In genomic region chr1:167936930-167937708, GRCh38 we compare ENCODE assay signal across 7 cellular contexts. TPM values are rescaled to one million over a fixed set of nuclear protein-coding genes. Genes with fewer than 3 reads are reported as not detected.
DNase-seq lines count a peak whose midpoint lies in the region; ATAC-seq and TF ChIP-seq lines count a peak whose summit lies in the region.

Gene MPC2 (minus strand): TSS chr1:167937072. CDS start chr1:167935841, 1,231 bp downstream.

- peaks cover 53% of the 10 kb centered on the region for H3K4me1 Mint-ChIP-seq in chondrocyte (ENCODE audit: low read depth)

- H3K4me3 Mint-ChIP-seq in chondrocyte (ENCODE audit: unreplicated experiment), result peak within 1 kb of the TSS; percentile 93

- ATAC-seq in GM18502 (IDR thresholded peaks at IDR 0.05; ENCODE audit: poor library complexity, unreplicated experiment) (peak; percentile 10), HG03039 (IDR thresholded peaks at IDR 0.05; ENCODE audit: unreplicated experiment) (peak; percentile 5)

- H3K27me3 Mint-ChIP-seq in chondrocyte (ENCODE audit: low read depth), result no peaks in the 10 kb centered on the region

- H3K36me3 Mint-ChIP-seq in chondrocyte (ENCODE audit: low read depth), result no peaks in the 10 kb centered on the region

- DNase-seq in NCI-H2227 treated with DMSO at 0.1 percent for 48 hours (lab: John Stamatoyannopoulos, UW) (peak; percentile 49), chondrocyte (ENCODE audit: low spot score) (no peak), kidney tubule cell (ENCODE audit: low spot score) (peak; percentile 54)
- peak; percentile 21 to 73 (median 59) for DNase-seq in activated CD4-positive, CD25-positive, alpha-beta regulatory T cell (lab: John Stamatoyannopoulos, UW)
- DNase-seq in stimulated activated CD4-positive, alpha-beta T cell treated with anti-CD3 and anti-CD28 coated beads, Interleukin-1b, Interleukin-23, amount 100 ng/mL, for 1 hour (ENCODE audit: low read depth in 2 of 2), result peak; percentile 3 to 30

- peak within 1 kb of the TSS; percentile 100 for H3K27ac Mint-ChIP-seq in chondrocyte (ENCODE audit: unreplicated experiment)

- no peak for TF ChIP-seq CTCF in chondrocyte (IDR thresholded peaks at IDR 0.05)

- H3K9me3 Mint-ChIP-seq in chondrocyte (ENCODE audit: low read depth), result no peaks in the 10 kb centered on the region

RNA-seq across cellular contexts. Expression of gene MPC2, which starts in this region (rescaled TPM):
- 50.4 to 65.1 TPM (median 51.6 TPM) in 3 replicates for total RNA-seq in chondrocyte
